22 cellular contexts compared by ENCODE assay signal in the genomic region with DNA sequence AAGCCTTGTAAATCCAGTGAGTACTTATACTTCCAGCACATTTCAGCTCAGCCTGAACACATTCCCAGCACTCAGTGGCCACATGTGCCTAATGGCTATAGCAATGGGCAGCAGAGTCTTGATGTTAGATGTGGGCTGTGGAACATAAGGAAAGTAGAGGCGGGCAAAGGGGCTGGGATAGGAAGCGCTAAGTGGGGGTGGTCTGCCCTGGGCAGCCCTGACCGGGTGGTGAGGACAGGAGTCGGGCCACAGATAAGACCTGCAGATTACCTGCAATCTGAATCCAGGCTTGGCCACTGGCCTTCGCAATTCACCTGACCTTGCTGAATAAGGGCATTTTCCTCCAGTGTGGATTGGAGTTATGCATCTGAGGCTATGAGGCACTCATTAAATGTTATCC. TPM values are rescaled to one million over a fixed set of nuclear protein-coding genes. Genes with fewer than 3 reads are reported as not detected.
DNase-seq lines count a peak whose midpoint lies in the region; ATAC-seq, FAIRE-seq and TF ChIP-seq lines count a peak whose summit lies in the region.
"Had no signal": no experiment of that assay in that cellular context is flagged by ENCODE, and none has a peak within 500 bp of the region (broad histone marks: within the 10 kb centered on the region; RNA-seq: fewer than 3 reads in every experiment).

No MANE protein-coding gene starts in this region.

- intact Hi-C loops in CD4-positive, alpha-beta memory T cell (cut with micrococcal nuclease), result no loop called here
- intact Hi-C loops in left ventricle myocardium superior (cut with micrococcal nuclease), result no loop called here

- peak overlapping the region in 5 of 7 donors; percentile 29 to 87 (median 49) for H3K27ac Mint-ChIP-seq in CD4-positive, alpha-beta memory T cell
- H3K27ac Mint-ChIP-seq in IgD-negative memory B cell (peak overlapping the region in 2 of 3 donors; percentile 10 to 86), endodermal cell (peak overlapping the region; percentile 64)

- no peak overlapping the region for H3K4me3 ChIP-seq in CD4-positive, alpha-beta memory T cell (ENCODE audit: low read length in 2 of 2)
- no peak overlapping the region for H3K4me3 ChIP-seq in endodermal cell (ENCODE audit: low read length)
- no peak overlapping the region for H3K4me3 ChIP-seq in neuronal stem cell (ENCODE audit: low read length in 2 of 2)
- H3K4me3 ChIP-seq: gastroesophageal sphincter, tibial artery had no signal

- no peak overlapping the region for H2BK5ac ChIP-seq in neuronal stem cell (ENCODE audit: low read length)

- H3K4me1 ChIP-seq in CD4-positive, alpha-beta memory T cell (ENCODE audit: insufficient read depth, low read length), result peaks cover 14% of the 10 kb centered on the region
- H3K4me1 ChIP-seq in endodermal cell (ENCODE audit: control insufficient read depth, insufficient read depth, low read length) (peaks cover 12% of the 10 kb centered on the region), neuronal stem cell (ENCODE audit: control insufficient read depth in 2 of 2, insufficient read depth in 1 of 2, low read depth in 1 of 2, low read length in 2 of 2) (peaks cover 12 to 24% of the 10 kb centered on the region in 2 donors)

- H3K36me3 ChIP-seq in CD4-positive, alpha-beta memory T cell (ENCODE audit: insufficient read depth, low read length), result no peaks in the 10 kb centered on the region
- H3K36me3 ChIP-seq in endodermal cell (ENCODE audit: control insufficient read depth, insufficient read depth, low read length) (no peaks in the 10 kb centered on the region), neuronal stem cell (replicated peaks in 1 of 2; ENCODE audit: control insufficient read depth in 2 of 2, insufficient read depth in 2 of 2, low read length in 2 of 2) (no peaks in the 10 kb centered on the region)
- H3K36me3 ChIP-seq: gastroesophageal sphincter, tibial artery had no signal

- 94 to 100% methylated on average over 3 to 5 of the region's 5 CpGs for WGBS in endodermal cell (ENCODE audit: insufficient coverage in 1 of 2, insufficient read length in 1 of 2), 2 experiments
- WGBS in neuronal stem cell (ENCODE audit: extremely low coverage in 2 of 2, insufficient read length in 2 of 2, insufficient replicate concordance in 1 of 2), 2 donors, result no CpG with 5 or more reads among the region's 5 CpGs

- H3K18ac ChIP-seq in neuronal stem cell (ENCODE audit: low read length), result no peak overlapping the region

- H4K91ac ChIP-seq in neuronal stem cell (ENCODE audit: low read depth, low read length, poor library complexity), result no peak overlapping the region

- no peak for TF ChIP-seq CTCF in endodermal cell (conservative IDR thresholded peaks at IDR 0.05)

- H3K4me1 Mint-ChIP-seq in CD4-positive, alpha-beta memory T cell, result peaks cover 4 to 13% (median 10%) of the 10 kb centered on the region in 4 donors
- H3K4me1 Mint-ChIP-seq in IgD-negative memory B cell (peaks cover 11 to 21% (median 15%) of the 10 kb centered on the region in 3 donors), endodermal cell (peaks cover 37% of the 10 kb centered on the region)

- H3K4ac ChIP-seq in neuronal stem cell (ENCODE audit: low read length), result no peak overlapping the region

- H2BK120ac ChIP-seq in neuronal stem cell (ENCODE audit: low read depth, low read length), result no peak overlapping the region

- POLR2A ChIA-PET in CD4-positive, alpha-beta memory T cell (lab: Charles Lee; ENCODE audit: partially characterized antibody), result interaction anchor here (7.0 kb wide), 1 partner anchor 11 kb away, joined by 140 read pairs; a partner anchor contains a TSS

- CTCF ChIA-PET in CD4-positive, alpha-beta memory T cell (lab: Charles Lee; ENCODE audit: partially characterized antibody), result interaction anchor here (1.5 kb wide), 1 partner anchor 24 kb away, joined by 4 read pairs; no protein-coding TSS in a partner anchor

- H2BK15ac ChIP-seq in neuronal stem cell (ENCODE audit: low read length), result no peak overlapping the region

- H3K27ac ChIP-seq in CD4-positive, alpha-beta memory T cell (ENCODE audit: low read depth, low read length), result no peak overlapping the region
- H3K27ac ChIP-seq in endodermal cell (ENCODE audit: low read depth, low read length), result no peak overlapping the region
- H3K27ac ChIP-seq in neuronal stem cell (replicated peaks; ENCODE audit: low read length), result no peak overlapping the region

- H3K79me1 ChIP-seq in neuronal stem cell (ENCODE audit: low read depth, low read length), result no peaks in the 10 kb centered on the region

- DNase-seq in CD4-positive, alpha-beta memory T cell, result no peak
- DNase-seq in endodermal cell, result peak; percentile 49
- DNase-seq in neuronal stem cell (ENCODE audit: low spot score), result no peak
- DNase-seq in NK-92 treated with Interleukin-12 subunit alpha and Interleukin-12 subunit beta, amount 100 ng/mL, for 24 hours (lab: John Stamatoyannopoulos, UW), result no peak
- no peak for DNase-seq in left ventricle myocardium superior
- no peak for DNase-seq in NCI-H1092 treated with DMSO at 0.1 percent for 48 hours (lab: John Stamatoyannopoulos, UW)
- DNase-seq in frontal cortex (ENCODE audit: low spot score in 2 of 2), result no peak
- DNase-seq: activated CD4-positive, alpha-beta T cell treated with anti-CD3 and anti-CD28 coated beads for 36 hours; activated naive CD8-positive, alpha-beta T cell treated with anti-CD3 and anti-CD28 coated beads, Interleukin-2, amount 10 ng/mL, durations not matched to agents 7 days and 5 days; cerebellar nuclear complex; EL; GOT3; hypothalamus; NCI-H187 treated with DMSO at 0.1 percent for 48 hours; Right ventricle myocardium superior; stimulated activated CD4-positive, alpha-beta T cell treated with anti-CD3 and anti-CD28 coated beads, Interleukin-4, amount 100 ng/mL, for 4 hours; tibial artery had no signal

- ATAC-seq in left ventricle myocardium superior, result no peak
- ATAC-seq: activated CD4-positive, alpha-beta T cell treated with anti-CD3 and anti-CD28 coated beads for 36 hours; gastroesophageal sphincter had no signal

- H3K27me3 Mint-ChIP-seq in CD4-positive, alpha-beta memory T cell, result no peaks in the 10 kb centered on the region
- H3K27me3 Mint-ChIP-seq in IgD-negative memory B cell (no peaks in the 10 kb centered on the region), endodermal cell (ENCODE audit: insufficient read depth) (no peaks in the 10 kb centered on the region)
- H3K27me3 Mint-ChIP-seq: activated CD4-positive, alpha-beta T cell treated with anti-CD3 and anti-CD28 coated beads for 36 hours; activated naive CD8-positive, alpha-beta T cell treated with anti-CD3 and anti-CD28 coated beads, Interleukin-2, amount 10 ng/mL, durations not matched to agents 7 days and 5 days; stimulated activated naive CD8-positive, alpha-beta T cell treated with anti-CD3 and anti-CD28 coated beads, Interleukin-15, Interleukin-2, amounts not matched to agents 100 ng/mL and 50 ng/mL, for 24 hours had no signal

- H3K9me3 ChIP-seq in CD4-positive, alpha-beta memory T cell (ENCODE audit: control insufficient read depth in 1 of 2, low read length in 2 of 2), result no peaks in the 10 kb centered on the region
- H3K9me3 ChIP-seq in endodermal cell (ENCODE audit: control insufficient read depth, low read length) (no peaks in the 10 kb centered on the region), neuronal stem cell (replicated peaks in 1 of 2; ENCODE audit: control insufficient read depth in 2 of 2, insufficient read depth in 1 of 2, low read depth in 1 of 2, low read length in 2 of 2) (no peaks in the 10 kb centered on the region)
- H3K9me3 ChIP-seq: gastroesophageal sphincter, tibial artery had no signal

- H3K9ac ChIP-seq in endodermal cell (ENCODE audit: extremely low read depth, low read length, poor library complexity, severe bottlenecking) (no peak overlapping the region), neuronal stem cell (ENCODE audit: low read depth, low read length, poor library complexity) (no peak overlapping the region)

- no peak overlapping the region for H3K4me2 ChIP-seq in neuronal stem cell (ENCODE audit: insufficient read depth, low read length, poor library complexity, severe bottlenecking)

- H3K9me3 Mint-ChIP-seq in CD4-positive, alpha-beta memory T cell, result no peaks in the 10 kb centered on the region
- H3K9me3 Mint-ChIP-seq in IgD-negative memory B cell, result no peaks in the 10 kb centered on the region
- no peaks in the 10 kb centered on the region for H3K9me3 Mint-ChIP-seq in endodermal cell
- H3K9me3 Mint-ChIP-seq: activated naive CD8-positive, alpha-beta T cell treated with anti-CD3 and anti-CD28 coated beads, Interleukin-2, amount 10 ng/mL, durations not matched to agents 7 days and 5 days; stimulated activated naive CD8-positive, alpha-beta T cell treated with anti-CD3 and anti-CD28 coated beads, Interleukin-15, Interleukin-2, amounts not matched to agents 100 ng/mL and 50 ng/mL, for 24 hours had no signal

- H4K8ac ChIP-seq in neuronal stem cell (ENCODE audit: low read depth, low read length), result no peak overlapping the region

- peak overlapping the region; percentile 3 for H2AK5ac ChIP-seq in neuronal stem cell (ENCODE audit: low read depth, low read length)

- H3K36me3 Mint-ChIP-seq in CD4-positive, alpha-beta memory T cell, result no peaks in the 10 kb centered on the region
- H3K36me3 Mint-ChIP-seq in IgD-negative memory B cell (no peaks in the 10 kb centered on the region), endodermal cell (ENCODE audit: low read depth) (no peaks in the 10 kb centered on the region)
- H3K36me3 Mint-ChIP-seq: activated naive CD8-positive, alpha-beta T cell treated with anti-CD3 and anti-CD28 coated beads, Interleukin-2, amount 10 ng/mL, durations not matched to agents 7 days and 5 days had no signal

- peak overlapping the region; percentile 1 for H2BK12ac ChIP-seq in neuronal stem cell (ENCODE audit: low read length)

- no peak overlapping the region for H2AFZ ChIP-seq in neuronal stem cell (ENCODE audit: low read length)

- H3K4me3 Mint-ChIP-seq in CD4-positive, alpha-beta memory T cell, result peak overlapping the region in 1 of 8 donors; percentile 17
- peak overlapping the region in 1 of 4 donors; percentile 41 for H3K4me3 Mint-ChIP-seq in IgD-negative memory B cell
- no peak overlapping the region for H3K4me3 Mint-ChIP-seq in endodermal cell

- FAIRE-seq in frontal cortex (lab: Jason Lieb, UNC), result no peak
- FAIRE-seq: islet of Langerhans, TTC549 had no signal

- H3K23ac ChIP-seq in neuronal stem cell (ENCODE audit: low read depth, low read length, poor library complexity), result peak overlapping the region; percentile 2

- no peaks in the 10 kb centered on the region for H3K27me3 ChIP-seq in CD4-positive, alpha-beta memory T cell (ENCODE audit: insufficient read depth, low read length)
- H3K27me3 ChIP-seq in endodermal cell (ENCODE audit: control insufficient read depth, insufficient read depth, low read length, poor library complexity, severe bottlenecking), result no peaks in the 10 kb centered on the region
- H3K27me3 ChIP-seq in neuronal stem cell (ENCODE audit: control insufficient read depth in 3 of 3, insufficient read depth in 3 of 3, low read depth in 1 of 3, low read length in 3 of 3), result no peaks in the 10 kb centered on the region
- H3K27me3 ChIP-seq: gastroesophageal sphincter, tibial artery had no signal

- H3K14ac ChIP-seq in neuronal stem cell (ENCODE audit: low read length), result no peak overlapping the region

RNA-seq across cellular contexts. Expression of a gene that starts 11.1 kb away (rescaled TPM):
- total RNA-seq in CD4-positive, alpha-beta memory T cell, result 10 to 100 TPM; 74.7 to 77.5 TPM
- 10 to 100 TPM; 25.4 to 40.8 TPM for polyA plus RNA-seq in CD4-positive, alpha-beta memory T cell
- 68.3 TPM for polyA plus RNA-seq in IgD-negative memory B cell
- total RNA-seq in endodermal cell (1,000 to 10,000 TPM; 1,306 to 1,595 TPM), left ventricle myocardium superior (51.9 TPM), frontal cortex (24.5 TPM)
- 1,230 TPM for polyA plus RNA-seq in endodermal cell (2013, experiment 1 of 2)
- 1,159 TPM for polyA plus RNA-seq in endodermal cell (2013, experiment 2 of 2)
- polyA plus RNA-seq in neuronal stem cell (2013, experiment 1 of 2), result 2,319 TPM
- polyA plus RNA-seq in neuronal stem cell (2013, experiment 2 of 2), result 2,280 TPM

RNA-seq across cellular contexts. Expression of a gene that starts 23.3 kb away (rescaled TPM):
- 10 to 100 TPM; 29.7 to 30.1 TPM for total RNA-seq in CD4-positive, alpha-beta memory T cell
- polyA plus RNA-seq in CD4-positive, alpha-beta memory T cell, result 10 to 100 TPM; 51.5 to 66.5 TPM
- 66.2 TPM for polyA plus RNA-seq in IgD-negative memory B cell
- total RNA-seq in endodermal cell, result 1 to 10 TPM; 7.2 to 7.9 TPM
- polyA plus RNA-seq in endodermal cell (2013, experiment 1 of 2), result 16.4 TPM
- polyA plus RNA-seq in endodermal cell (2013, experiment 2 of 2), result 14.3 TPM
- 6.3 TPM for polyA plus RNA-seq in neuronal stem cell (2013, experiment 1 of 2)
- 6.1 TPM for polyA plus RNA-seq in neuronal stem cell (2013, experiment 2 of 2)
- total RNA-seq in left ventricle myocardium superior, result 19.7 TPM
- total RNA-seq in frontal cortex, result 23.2 TPM

Comparison
In these comparisons a context has a peak if more than half of its experiments do, and no peak if none do; other contexts are left out.
1. RNA of a gene that starts 11.1 kb away (total RNA-seq): 1,306 to 1,595 TPM in endodermal cell; 74.7 to 77.5 TPM in CD4-positive, alpha-beta memory T cell, 51.9 TPM in left ventricle myocardium superior (single experiment) and 24.5 TPM in frontal cortex (single experiment); every median in the first group is over 10 times any median in the second.
2. Peak in every context shown above with its lines, with median percentiles within 50 percentile points of each other: H3K27ac Mint-ChIP-seq.